Comparison of ENCODE assay signal across 8 cellular contexts in the genomic region with DNA sequence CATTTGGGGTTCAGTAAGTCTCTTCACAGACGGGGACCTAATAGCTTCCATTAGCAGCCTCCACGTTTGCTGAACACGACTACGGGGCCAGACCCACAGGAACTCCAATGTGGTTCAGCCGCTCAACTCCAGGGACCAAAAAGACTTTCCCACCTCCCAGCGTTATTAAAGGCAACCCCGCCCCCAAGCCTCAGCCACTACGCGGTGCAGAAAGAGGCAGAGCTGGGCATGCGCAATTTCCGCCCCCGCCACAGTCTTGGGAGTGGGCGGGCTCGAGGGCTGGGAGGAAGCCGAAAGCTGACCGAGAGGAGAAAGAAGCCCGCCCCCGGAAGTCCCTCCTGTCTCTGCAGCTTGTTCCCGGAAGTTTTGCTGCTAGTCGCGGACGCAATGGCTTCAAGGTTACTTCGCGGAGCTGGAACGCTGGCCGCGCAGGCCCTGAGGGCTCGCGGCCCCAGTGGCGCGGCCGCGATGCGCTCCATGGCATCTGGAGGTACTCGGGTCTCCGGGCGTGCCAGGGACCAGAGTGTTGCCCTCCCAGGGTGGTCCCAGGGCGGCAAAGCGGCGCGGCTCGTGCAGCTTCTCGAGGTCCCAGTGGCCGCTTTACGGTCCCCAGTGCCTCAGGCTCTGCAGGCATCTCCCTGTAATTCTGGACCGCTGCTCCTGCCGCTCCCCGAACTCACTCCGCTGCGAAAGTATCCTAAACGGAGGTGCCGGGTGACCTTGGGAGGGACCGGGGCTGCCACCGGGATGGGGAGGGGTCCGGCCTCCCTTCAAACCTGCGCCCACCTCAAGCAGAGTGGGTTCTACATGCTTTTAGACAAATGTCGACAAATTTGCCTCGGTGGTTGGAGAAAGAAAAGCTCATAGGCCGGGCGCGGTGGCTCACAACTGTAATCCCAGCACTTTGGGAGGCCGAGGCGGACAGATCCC. TPM values are rescaled to one million over a fixed set of nuclear protein-coding genes. Genes with fewer than 3 reads are reported as not detected.
A peak's percentile ranks its signal among the peaks of the same experiment; 100 is the strongest.
DNase-seq lines count a peak whose midpoint lies in the region; ATAC-seq, FAIRE-seq and TF ChIP-seq lines count a peak whose summit lies in the region.

Gene COX5B (plus strand): TSS at position 363 of the 930 bp plus-strand sequence. CDS start 25 bp downstream, at position 388.

- peak within 1 kb of the TSS; percentile 92 for H4K91ac ChIP-seq in H1 (replicated peaks; ENCODE audit: insufficient read length, low read length)
- H4K91ac ChIP-seq in mesenchymal stem cell (ENCODE audit: low read length), result peak within 1 kb of the TSS; percentile 77

- H4K20me1 ChIP-seq in H1 (replicated peaks in 1 of 2; ENCODE audit: control insufficient read depth in 1 of 2, insufficient read depth in 2 of 2, low read length in 2 of 2), result peaks cover 1 to 4% of the 10 kb centered on the region in 2 experiments

- H2BK15ac ChIP-seq in H1 (ENCODE audit: low read length) (peak within 1 kb of the TSS; percentile 72; the same call in 1 of the 2 replicates), mesenchymal stem cell (ENCODE audit: low read depth, poor library complexity, severe bottlenecking) (peak within 1 kb of the TSS; percentile 84)

- 4% methylated on average over 54 of the region's 63 CpGs; no CpG with 5 or more reads in 1 of the 2 experiments for WGBS in H1 (ENCODE audit: extremely low coverage in 1 of 2, insufficient coverage in 1 of 2, insufficient read length in 1 of 2, insufficient replicate concordance in 2 of 2, low coverage in 1 of 2, low lambda C conversion rate in 2 of 2, missing lambda C conversion rate in 1 of 2), 2 experiments
- 2% methylated on average over 63 of the region's 63 CpGs for WGBS in mesenchymal stem cell

- H2AK5ac ChIP-seq in H1 (ENCODE audit: low read depth, low read length) (peak within 1 kb of the TSS; percentile 53; the same call in 1 of the 2 replicates), mesenchymal stem cell (ENCODE audit: low read length, severe bottlenecking) (no peak within 1 kb of the TSS)

- H3K9me3 ChIP-seq in H1 (ENCODE audit: insufficient read depth in 2 of 2, low read depth in 1 of 2, low read length in 1 of 2) (no peaks in the 10 kb centered on the region), mesenchymal stem cell (ENCODE audit: control insufficient read depth, low read length) (no peaks in the 10 kb centered on the region)

- POLR2A ChIA-PET in H1 (lab: Charles Lee; ENCODE audit: partially characterized antibody), result interaction anchor here (1.2 to 4.7 kb wide), 10 partner anchors 10 to 98 kb away, joined by 3 to 71 read pairs (median 4); partner anchors contain the start of genes ACTR1B and C2orf92

- peak within 1 kb of the TSS; percentile 87 for H3K56ac ChIP-seq in H1 (replicated peaks; ENCODE audit: insufficient read length, low read depth, low read length)

- H3K27me3 ChIP-seq in H1 (replicated peaks in 1 of 4; ENCODE audit: control insufficient read depth in 3 of 4, extremely low read depth in 1 of 4, insufficient read depth in 3 of 4, low read length in 3 of 4), result no peaks in the 10 kb centered on the region; a peak in 1 of 7 replicates
- H3K27me3 ChIP-seq in mesenchymal stem cell (ENCODE audit: control insufficient read depth in 1 of 2, insufficient read depth in 1 of 2, low read length in 2 of 2), result no peaks in the 10 kb centered on the region

- TF ChIP-seq EP300 in H1 (IDR thresholded peaks at IDR 0.05; ENCODE audit: borderline replicate concordance in 1 of 2, low read depth in 2 of 2, low read length in 2 of 2), result no peak

- H3K36me3 ChIP-seq in H1 (ENCODE audit: control insufficient read depth in 2 of 4, insufficient read depth in 4 of 4, low read length in 3 of 4), result peaks cover 12 to 30% (median 18%) of the 10 kb centered on the region in 4 experiments
- H3K36me3 ChIP-seq in mesenchymal stem cell (ENCODE audit: control insufficient read depth in 1 of 2, insufficient read depth in 2 of 2, low read depth in 1 of 2, low read length in 2 of 2), result peaks cover 9 to 35% of the 10 kb centered on the region in 2 experiments

- peak within 1 kb of the TSS; percentile 19 for H3K23ac ChIP-seq in H1 (ENCODE audit: insufficient read length)
- H3K23ac ChIP-seq in mesenchymal stem cell (ENCODE audit: low read length in 2 of 2), result peak within 1 kb of the TSS in 1 of 2 experiments; percentile 46

- peak; percentile 91 for ATAC-seq in GM21367 (IDR thresholded peaks at IDR 0.05; ENCODE audit: unreplicated experiment)

- peak within 1 kb of the TSS; percentile 77 to 89 (median 84) for H3K9ac ChIP-seq in H1 (replicated peaks in 1 of 4; ENCODE audit: extremely low read depth in 1 of 4, low read depth in 3 of 4, low read length in 3 of 4)
- peak within 1 kb of the TSS; percentile 99 for H3K9ac ChIP-seq in mesenchymal stem cell (ENCODE audit: low read length)

- peaks cover 6% of the 10 kb centered on the region; the same call in 1 of the 2 replicates for H3K23me2 ChIP-seq in H1 (ENCODE audit: low read depth, low read length)

- H3K18ac ChIP-seq in H1 (ENCODE audit: extremely low read depth, low read length) (peak within 1 kb of the TSS; percentile 83), mesenchymal stem cell (ENCODE audit: low read depth in 1 of 2, low read length in 2 of 2) (peak within 1 kb of the TSS; percentile 91 to 99)

- FAIRE-seq in HTR-8/SVneo (lab: Jason Lieb, UNC), result peak; percentile 91
- FAIRE-seq in H1 (lab: Jason Lieb, UNC), result no peak

- TF ChIP-seq POLR2A in H1 (IDR thresholded peaks at IDR 0.05; ENCODE audit: control extremely low read depth in 1 of 2, low read depth in 2 of 2, low read length in 2 of 2), result peak; percentile 76 to 79

- H3K14ac ChIP-seq in H1 (ENCODE audit: insufficient read length), result peak within 1 kb of the TSS; percentile 24
- peak within 1 kb of the TSS; percentile 9 to 99 for H3K14ac ChIP-seq in mesenchymal stem cell (ENCODE audit: low read length in 2 of 2)

- H2BK120ac ChIP-seq in H1 (replicated peaks; ENCODE audit: low read depth, low read length), result no peak within 1 kb of the TSS
- peak within 1 kb of the TSS; percentile 42 for H2BK120ac ChIP-seq in mesenchymal stem cell (ENCODE audit: low read depth, low read length)

- H4K5ac ChIP-seq in H1 (ENCODE audit: insufficient read length, low read depth, low read length), result peak within 1 kb of the TSS; percentile 72

- H3K4me3 ChIP-seq in H1 (ENCODE audit: extremely low read depth in 1 of 4, insufficient read depth in 2 of 4, low read depth in 3 of 4, low read length in 4 of 4) (peak within 1 kb of the TSS; percentile 95 to 100 (median 96)), mesenchymal stem cell (ENCODE audit: insufficient read depth in 1 of 2, low read depth in 1 of 2, low read length in 2 of 2) (peak within 1 kb of the TSS; percentile 87 to 98)

- H2BK5ac ChIP-seq in H1 (ENCODE audit: low read depth, low read length) (peak within 1 kb of the TSS; percentile 92), mesenchymal stem cell (ENCODE audit: low read depth, low read length, poor library complexity, severe bottlenecking) (peak within 1 kb of the TSS; percentile 50)

- H2BK12ac ChIP-seq in H1 (ENCODE audit: low read depth, low read length) (0 out of 2 replicates have a peak within 1 kb of the TSS, but pooled peaks have one; percentile 60), mesenchymal stem cell (ENCODE audit: low read length in 2 of 2) (peak within 1 kb of the TSS in 1 of 2 experiments; percentile 72)

- H3K27ac ChIP-seq in H1 (ENCODE audit: low read depth, low read length) (peak within 1 kb of the TSS; percentile 72), mesenchymal stem cell (ENCODE audit: low read length, poor library complexity, severe bottlenecking) (peak within 1 kb of the TSS; percentile 85)

- no peak for TF ChIP-seq CTCF in H1 (IDR thresholded peaks at IDR 0.05; ENCODE audit: control extremely low read depth in 1 of 3, insufficient read depth in 1 of 3, low read depth in 1 of 3, low read length in 3 of 3)

- TF ChIP-seq RAD21 in H1 (IDR thresholded peaks at IDR 0.05 in 1 of 2, conservative IDR thresholded peaks at IDR 0.05 in 1 of 2; ENCODE audit: low read depth in 2 of 2, low read length in 2 of 2), result no peak

- H2BK20ac ChIP-seq in H1 (ENCODE audit: low read length), result 0 out of 2 replicates have a peak within 1 kb of the TSS, but pooled peaks have one; percentile 72

- DNase-seq in COLO829 (ENCODE audit: low spot score) (peak; percentile 99), HTR-8/SVneo (ENCODE audit: insufficient read length, low spot score) (peak; percentile 100), NOMO-1 treated with dmso at 0.1 percent for 144 hours (lab: John Stamatoyannopoulos, UW; ENCODE audit: unreplicated experiment) (peak; percentile 98), H1 (ENCODE audit: low read depth in 1 of 2, low spot score in 2 of 2) (peak; percentile 90 to 95), mesenchymal stem cell (peak; percentile 98)
- peak; percentile 90 to 97 (median 94) for DNase-seq in activated CD8-positive, alpha-beta memory T cell treated with anti-CD3 and anti-CD28 coated beads for 48 hours (ENCODE audit: low read depth in 2 of 3, low spot score in 2 of 3)
- peak; percentile 99 for DNase-seq in stimulated activated CD8-positive, alpha-beta memory T cell treated with anti-CD3 and anti-CD28 coated beads, Interleukin-12 subunit alpha, Interleukin-12 subunit beta, amount 100 ng/mL, for 4 hours (ENCODE audit: low read depth)

- peaks cover 0 to 6% (median 0%) of the 10 kb centered on the region in 4 experiments; a peak in 2 of 7 replicates for H3K4me1 ChIP-seq in H1 (replicated peaks in 1 of 4; ENCODE audit: control insufficient read depth in 3 of 4, insufficient read depth in 4 of 4, low read length in 3 of 4)
- H3K4me1 ChIP-seq in mesenchymal stem cell (ENCODE audit: control insufficient read depth, insufficient read depth, low read depth, low read length), result peaks cover 6% of the 10 kb centered on the region

- H3K4ac ChIP-seq in H1 (replicated peaks; ENCODE audit: insufficient read length, low read depth, low read length) (peak within 1 kb of the TSS; percentile 91), mesenchymal stem cell (ENCODE audit: low read depth in 1 of 2, low read length in 2 of 2) (peak within 1 kb of the TSS; percentile 77 to 87)

- H3K79me1 ChIP-seq in H1 (ENCODE audit: low read depth, low read length), result no peaks in the 10 kb centered on the region; the same call in 1 of the 2 replicates
- peaks cover 7% of the 10 kb centered on the region for H3K79me1 ChIP-seq in mesenchymal stem cell (replicated peaks; ENCODE audit: low read length, poor library complexity, severe bottlenecking)

- CTCF ChIA-PET in H1 (lab: Charles Lee; ENCODE audit: partially characterized antibody), result interaction anchor here (0.6 to 7.6 kb wide), 8 partner anchors 12 to 207 kb away, joined by 3 to 73 read pairs (median 4); partner anchors contain the start of gene ACTR1B

- H3K4me2 ChIP-seq in H1 (ENCODE audit: insufficient read depth in 1 of 2, low read depth in 2 of 2, low read length in 2 of 2) (peak within 1 kb of the TSS; percentile 93 to 94), mesenchymal stem cell (ENCODE audit: low read length, poor library complexity, severe bottlenecking) (peak within 1 kb of the TSS; percentile 86)

- H2AFZ ChIP-seq in H1 (ENCODE audit: low read length) (peak within 1 kb of the TSS; percentile 80; the same call in 1 of the 2 replicates), mesenchymal stem cell (ENCODE audit: low read depth, low read length) (peak within 1 kb of the TSS; percentile 99)

- H4K8ac ChIP-seq in H1 (ENCODE audit: extremely low read depth, insufficient read depth, low read length) (peak within 1 kb of the TSS; percentile 94), mesenchymal stem cell (ENCODE audit: low read length) (peak within 1 kb of the TSS; percentile 97)

- peaks cover 0 to 13% of the 10 kb centered on the region in 2 experiments; a peak in 2 of 4 replicates for H3K79me2 ChIP-seq in H1 (ENCODE audit: control insufficient read depth in 1 of 2, insufficient read depth in 2 of 2, low read length in 2 of 2)

RNA-seq across cellular contexts. Expression of gene COX5B, which starts in this region (rescaled TPM):
- 233 and 247 TPM in 2 replicates for total RNA-seq in H1 (2021; fragmentation: NEBNext Ultra II Directional; extraction: Animal tissue kit (Norgen Biotek cat#: 25700))
- polyA plus RNA-seq in H1 (2011; rRNA removed), result 435 and 468 TPM in 2 replicates
- polyA plus RNA-seq in H1 (2011; cell fraction: cytosol; rRNA removed), result 446 TPM
- 383 TPM for polyA plus RNA-seq in H1 (2011; cell fraction: nucleus; rRNA removed)
- 242 to 347 TPM (median 333 TPM) in 4 replicates for polyA plus RNA-seq in H1 (2012, experiment 1 of 2)
- 451 TPM for polyA plus RNA-seq in H1 (2012, experiment 2 of 2)
- 385 TPM for polyA plus RNA-seq in H1 (2013, experiment 1 of 2)
- polyA plus RNA-seq in H1 (2013, experiment 2 of 2), result 366 TPM
- 41.0 and 41.2 TPM in 2 replicates for polyA minus RNA-seq in H1 (2011; rRNA and poly(A)+ RNA removed)
- polyA minus RNA-seq in H1 (2011; cell fraction: cytosol; rRNA and poly(A)+ RNA removed), result 77.0 TPM
- 58.2 TPM for polyA minus RNA-seq in H1 (2011; cell fraction: nucleus; rRNA and poly(A)+ RNA removed)
- 242 TPM for polyA plus RNA-seq in mesenchymal stem cell (2013, experiment 1 of 2)
- polyA plus RNA-seq in mesenchymal stem cell (2013, experiment 2 of 2), result 244 TPM

Comparison
In these comparisons a context has a peak if more than half of its experiments do, and no peak if none do; other contexts are left out.
1. Peak in every context shown above with its lines: DNase-seq, ATAC-seq, H3K4me3 ChIP-seq and H3K27ac ChIP-seq.